In the genomic region with DNA sequence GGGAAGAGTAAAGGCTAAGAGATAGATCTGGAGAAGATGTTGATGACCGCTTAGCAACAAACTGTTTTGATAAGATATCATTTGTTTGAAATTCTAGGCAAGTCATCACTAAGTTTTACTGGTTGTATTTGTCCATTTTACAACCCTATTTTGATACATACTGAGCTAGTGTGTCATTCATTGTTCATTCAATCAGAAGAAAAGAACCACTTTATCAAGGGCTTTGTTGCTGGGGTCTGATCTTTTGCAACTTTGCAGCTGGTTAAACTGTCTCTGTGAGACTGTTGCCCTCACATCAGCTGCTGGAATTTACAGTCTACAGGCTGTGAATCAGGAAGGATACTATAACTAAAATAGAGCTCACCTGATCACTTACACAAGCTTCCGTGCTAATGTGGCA, we compare ENCODE assay signal across 23 cellular contexts.
DNase-seq lines count a peak whose midpoint lies in the region; ATAC-seq and TF ChIP-seq lines count a peak whose summit lies in the region.
"Had no signal": no experiment of that assay in that cellular context is flagged by ENCODE, and none has a peak within 500 bp of the region (broad histone marks: within the 10 kb centered on the region; RNA-seq: fewer than 3 reads in every experiment).

No MANE protein-coding gene starts in this region.

- no peaks in the 10 kb centered on the region for H3K79me2 ChIP-seq in PC-3 (ENCODE audit: low read length)
- H3K79me2 ChIP-seq in osteoblast (ENCODE audit: insufficient read depth, low read length) = no peaks in the 10 kb centered on the region

- H3K9me2 ChIP-seq in PC-3 (replicated peaks; ENCODE audit: low read length) = no peaks in the 10 kb centered on the region

- DNase-seq in EL (peak; percentile 1), PC-3 (peak; percentile 11), fibroblast of pulmonary artery (ENCODE audit: low read depth) (peak; percentile 8), osteoblast (ENCODE audit: insufficient read length, low spot score, missing footprints) (no peak), tibial nerve (ENCODE audit: low spot score in 2 of 2) (no peak), ecto neural progenitor cell (ENCODE audit: low spot score) (no peak), NCI-H524 (lab: John Stamatoyannopoulos, UW) (no peak), dorsolateral prefrontal cortex (no peak)
- DNase-seq: BE2C; CD4-positive, CD25-positive, alpha-beta regulatory T cell; DMS53; H9; IMR-90; MM.1S; NCI-H1092; NCI-H146; NCI-H2029 treated with DMSO at 0.1 percent for 48 hours; NCI-H2171; NCI-H446; NK-92 treated with Interleukin-12 subunit alpha and Interleukin-12 subunit beta, amount 100 ng/mL, for 24 hours; SHP77 had no signal

- no peak for TF ChIP-seq CTCF in PC-3 (conservative IDR thresholded peaks at IDR 0.05; ENCODE audit: low read depth, low read length)
- TF ChIP-seq CTCF in fibroblast of pulmonary artery (IDR thresholded peaks at IDR 0.05; ENCODE audit: low read length, missing control alignments) = no peak
- TF ChIP-seq CTCF in osteoblast (IDR thresholded peaks at IDR 0.05; ENCODE audit: extremely low read depth, low read depth, low read length) = no peak
- TF ChIP-seq CTCF in tibial nerve (IDR thresholded peaks at IDR 0.05) = no peak
- TF ChIP-seq CTCF in dorsolateral prefrontal cortex (IDR thresholded peaks at IDR 0.05 in 54 of 56, conservative IDR thresholded peaks at IDR 0.05 in 2 of 56; ENCODE audit: low read depth in 1 of 56, partially characterized antibody in 56 of 56) = no peak

- no TSS peak for BruUV-seq in PC-3 (replicated peaks; lab: Mats Ljungman, UMichigan)

- H3K9ac ChIP-seq in PC-3 (ENCODE audit: low read length) = no peak overlapping the region

- H3K4me2 ChIP-seq in PC-3 (ENCODE audit: low read length) (no peak overlapping the region), osteoblast (ENCODE audit: insufficient read depth, low read length) (no peak overlapping the region)

- H3K9me3 ChIP-seq in PC-3 (ENCODE audit: low read length) = no peaks in the 10 kb centered on the region
- H3K9me3 ChIP-seq in osteoblast (ENCODE audit: low read depth, low read length) = peaks cover 3% of the 10 kb centered on the region
- peaks cover 0 to 3% (median 0%) of the 10 kb centered on the region in 4 donors for H3K9me3 ChIP-seq in tibial nerve
- H3K9me3 ChIP-seq: BE2C had no signal

- intact Hi-C loops in PC-3 (cut with micrococcal nuclease) = no loop called here
- intact Hi-C loops in dorsolateral prefrontal cortex (cut with DNase I) = no loop called here

- H2AFZ ChIP-seq in PC-3 (ENCODE audit: low read length) (no peak overlapping the region), osteoblast (ENCODE audit: low read length) (peak overlapping the region; percentile 8)

- H3K36me3 ChIP-seq in PC-3 (ENCODE audit: low read depth, low read length) = no peaks in the 10 kb centered on the region
- H3K36me3 ChIP-seq in osteoblast (ENCODE audit: insufficient read depth, low read length) = no peaks in the 10 kb centered on the region
- no peaks in the 10 kb centered on the region for H3K36me3 ChIP-seq in tibial nerve
- H3K36me3 ChIP-seq: BE2C had no signal

- POLR2A ChIA-PET in PC-3 (lab: Charles Lee; ENCODE audit: unreplicated experiment) = no interaction called here

- H3F3A ChIP-seq in PC-3 (ENCODE audit: low read length, unreplicated experiment) = no peaks in the 10 kb centered on the region

- H3K4me3 ChIP-seq in PC-3 (ENCODE audit: low read length) (no peak overlapping the region), fibroblast of pulmonary artery (replicated peaks; ENCODE audit: low read depth, low read length) (no peak overlapping the region), osteoblast (ENCODE audit: insufficient read depth, low read length) (no peak overlapping the region), tibial nerve (no peak overlapping the region), dorsolateral prefrontal cortex (no peak overlapping the region)
- H3K4me3 ChIP-seq: SK-N-MC had no signal

- H3K4me1 ChIP-seq in PC-3 (ENCODE audit: insufficient read depth, low read length) (no peaks in the 10 kb centered on the region), osteoblast (ENCODE audit: insufficient read depth, low read length) (peaks cover 7% of the 10 kb centered on the region), tibial nerve (no peaks in the 10 kb centered on the region)
- H3K4me1 ChIP-seq: BE2C had no signal

- TF ChIP-seq EP300 in tibial nerve (IDR thresholded peaks at IDR 0.05) = no peak

- H4K20me1 ChIP-seq in PC-3 (ENCODE audit: low read length) (no peaks in the 10 kb centered on the region), osteoblast (ENCODE audit: insufficient read depth, low read length) (no peaks in the 10 kb centered on the region)

- no peak for TF ChIP-seq POLR2A in tibial nerve (IDR thresholded peaks at IDR 0.05)

- ATAC-seq in PC-3 = no peak

- 75 to 85% methylated on average over 2 of the region's 2 CpGs for WGBS in tibial nerve, 2 donors

- no peak overlapping the region for H3K27ac ChIP-seq in PC-3 (ENCODE audit: low read length)
- no peak overlapping the region for H3K27ac ChIP-seq in osteoblast (ENCODE audit: low read depth, low read length)
- H3K27ac ChIP-seq in tibial nerve = no peak overlapping the region
- H3K27ac ChIP-seq in dorsolateral prefrontal cortex = no peak overlapping the region
- H3K27ac ChIP-seq: HL-60, SK-N-MC had no signal

- no peaks in the 10 kb centered on the region for H3K27me3 ChIP-seq in PC-3 (ENCODE audit: low read length)
- no peaks in the 10 kb centered on the region for H3K27me3 ChIP-seq in osteoblast (ENCODE audit: insufficient read depth, low read length)
- H3K27me3 ChIP-seq in tibial nerve = no peaks in the 10 kb centered on the region
- no peaks in the 10 kb centered on the region for H3K27me3 ChIP-seq in dorsolateral prefrontal cortex
- H3K27me3 ChIP-seq: BE2C had no signal

- CTCF ChIA-PET in PC-3 (lab: Charles Lee) = no interaction called here

Comparison
In these comparisons a context has a peak if more than half of its experiments do, and no peak if none do; other contexts are left out.
1. DNase-seq: peak in EL (single experiment), PC-3 (single experiment) and fibroblast of pulmonary artery (single experiment); none in osteoblast (single experiment), tibial nerve (0 of 2), ecto neural progenitor cell (single experiment), NCI-H524 (0 of 2) and dorsolateral prefrontal cortex (0 of 10).